In the genomic region with DNA sequence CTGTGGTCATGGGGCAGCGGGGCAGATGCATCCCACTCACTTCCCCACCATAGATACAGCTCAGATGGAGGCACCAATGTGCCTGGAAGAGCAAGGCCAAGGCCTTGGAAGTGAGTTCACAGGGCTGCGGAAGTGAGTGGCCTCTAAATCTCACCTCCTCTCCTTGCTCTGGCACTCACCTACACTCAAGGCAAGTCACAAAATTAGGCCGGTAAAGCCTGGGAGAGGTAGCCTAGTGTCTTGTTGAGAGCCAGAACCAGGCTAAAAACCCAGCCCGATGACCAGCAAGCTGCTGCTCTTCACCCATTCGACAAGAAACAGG, we compare ENCODE assay signal across 13 cellular contexts.
"Had no signal": no experiment of that assay in that cellular context is flagged by ENCODE, and none has a peak within 500 bp of the region (broad histone marks: within the 10 kb centered on the region; RNA-seq: fewer than 3 reads in every experiment).

No MANE protein-coding gene starts in this region.

- ATAC-seq: gastroesophageal sphincter had no signal

- H3K36me3 ChIP-seq: gastroesophageal sphincter, neutrophil had no signal

- H3K27ac ChIP-seq: gastroesophageal sphincter, neutrophil had no signal

- H3K27me3 ChIP-seq: gastroesophageal sphincter, neutrophil had no signal

- DNase-seq: activated CD4-positive, alpha-beta T cell treated with anti-CD3 and anti-CD28 coated beads, Interleukin-2, amount 50 U/mL, for 48 hours; activated CD4-positive, CD25-positive, alpha-beta regulatory T cell treated with anti-CD3 and anti-CD28 coated beads, Interleukin-2, amount 50 U/mL, for 72 hours; activated gamma-delta T cell treated with Interleukin-2 at 50 U/mL for 16 hours; activated T-cell treated with anti-CD3 and anti-CD28 coated beads, Interleukin-2, amount 50 U/mL, for 48 hours; caudate nucleus; cortex of kidney; effector memory CD4-positive, alpha-beta T cell; kidney glomerular epithelial cell; mesendoderm; right cardiac atrium had no signal

- H3K4me3 ChIP-seq: gastroesophageal sphincter, smooth muscle cell had no signal

- H3K9me3 ChIP-seq: gastroesophageal sphincter, neutrophil had no signal
